Comparison of ENCODE assay signal across 28 cellular contexts in the genomic region with DNA sequence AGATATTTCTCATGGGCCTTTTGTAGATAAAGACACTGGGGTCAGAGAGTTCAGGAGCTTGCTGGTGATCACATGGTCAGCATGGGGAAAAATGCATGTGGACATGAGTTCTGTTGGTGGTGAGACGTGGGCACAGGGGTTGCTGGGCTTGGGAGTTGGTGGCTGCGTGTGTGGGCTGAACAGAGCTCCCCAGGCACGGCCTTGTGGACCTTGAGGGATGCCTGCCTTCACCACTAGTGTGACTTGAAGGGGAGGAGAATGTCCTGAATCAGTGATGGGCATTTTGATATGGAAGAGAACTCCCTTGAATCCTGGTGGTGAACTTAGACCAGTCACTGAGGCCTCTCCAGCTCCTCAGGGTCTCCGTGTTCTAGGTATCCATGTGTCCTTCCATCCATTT. TPM values are rescaled to one million over a fixed set of nuclear protein-coding genes. Genes with fewer than 3 reads are reported as not detected.
A peak's percentile ranks its signal among the peaks of the same experiment; 100 is the strongest.
DNase-seq lines count a peak whose midpoint lies in the region; ATAC-seq, FAIRE-seq and TF ChIP-seq lines count a peak whose summit lies in the region.
"Had no signal": no experiment of that assay in that cellular context is flagged by ENCODE, and none has a peak within 500 bp of the region (broad histone marks: within the 10 kb centered on the region; RNA-seq: fewer than 3 reads in every experiment).

No MANE protein-coding gene starts in this region.

- no peak overlapping the region for H3K9ac ChIP-seq in H1 (replicated peaks in 1 of 4; ENCODE audit: extremely low read depth in 1 of 4, low read depth in 3 of 4, low read length in 3 of 4)
- H3K9ac ChIP-seq: GM23248 had no signal

- CTCF ChIA-PET in H1 (lab: Charles Lee; ENCODE audit: partially characterized antibody) = no interaction called here

- peaks cover 9% of the 10 kb centered on the region; the same call in 1 of the 2 replicates for H3K23me2 ChIP-seq in H1 (ENCODE audit: low read depth, low read length)

- H2AK5ac ChIP-seq in H1 (ENCODE audit: low read depth, low read length) = no peak overlapping the region

- H3K4me1 ChIP-seq in cardiac muscle cell (ENCODE audit: low read depth) (peaks cover 50% of the 10 kb centered on the region), H1 (replicated peaks in 1 of 4; ENCODE audit: control insufficient read depth in 3 of 4, insufficient read depth in 4 of 4, low read length in 3 of 4) (peaks cover 0 to 9% (median under 1%) of the 10 kb centered on the region in 4 experiments; a peak in 3 of 7 replicates), thymus (ENCODE audit: control insufficient read depth, insufficient read depth, low read length) (peaks cover 65% of the 10 kb centered on the region), prostate gland (replicated peaks) (peaks cover 18% of the 10 kb centered on the region)
- H3K4me1 ChIP-seq: breast epithelium had no signal

- no peak for DNase-seq in cardiac muscle cell (ENCODE audit: low read depth in 1 of 2, low spot score in 1 of 2)
- DNase-seq in Right ventricle myocardium superior = no peak
- no peak for DNase-seq in GM12892 (ENCODE audit: insufficient read length)
- no peak for DNase-seq in H1 (ENCODE audit: low read depth in 1 of 2, low spot score in 2 of 2)
- no peak for DNase-seq in middle frontal gyrus (ENCODE audit: extremely low spot score, low spot score)
- no peak for DNase-seq in prostate gland (ENCODE audit: low spot score)
- DNase-seq: activated CD4-positive, alpha-beta T cell treated with anti-CD3 and anti-CD28 coated beads for 1 hour; activated effector memory CD4-positive, alpha-beta T cell treated with Interleukin-2 at 50 U/mL for 16 hours; amniotic stem cell; colonic mucosa; foreskin melanocyte; GF-D8; GM23248; mesendoderm; MG63; naive B cell; NCI-H1417 treated with DMSO at 0.1 percent for 48 hours; NCI-H446; retina; stimulated activated CD4-positive, alpha-beta T cell treated with anti-CD3 and anti-CD28 coated beads, Interleukin-2, amount 100 ng/mL, for 48 hours; stimulated activated naive B cell treated with anti-CD40 and anti-IgM and Interleukin-4, amounts not matched to agents 10 μg/mL and 1 μg/mL and 100 μg/mL, for 72 hours had no signal

- no peak overlapping the region for H4K91ac ChIP-seq in H1 (replicated peaks; ENCODE audit: insufficient read length, low read length)

- WGBS in H1 (ENCODE audit: extremely low coverage in 1 of 2, insufficient coverage in 1 of 2, insufficient read length in 1 of 2, insufficient replicate concordance in 2 of 2, low coverage in 1 of 2, low lambda C conversion rate in 2 of 2, missing lambda C conversion rate in 1 of 2), 2 experiments = 82% methylated on average over 4 of the region's 4 CpGs; no CpG with 5 or more reads in 1 of the 2 experiments
- 40% methylated on average over 4 of the region's 4 CpGs for WGBS in thymus
- 93% methylated on average over 4 of the region's 4 CpGs for WGBS in prostate gland

- H3K23ac ChIP-seq in H1 (ENCODE audit: insufficient read length) = no peak overlapping the region

- H2BK120ac ChIP-seq in H1 (replicated peaks; ENCODE audit: low read depth, low read length) = no peak overlapping the region

- no peak for TF ChIP-seq EP300 in H1 (IDR thresholded peaks at IDR 0.05; ENCODE audit: borderline replicate concordance in 1 of 2, low read depth in 2 of 2, low read length in 2 of 2)

- H3K27ac ChIP-seq in cardiac muscle cell (peak overlapping the region; percentile 49), H1 (ENCODE audit: low read depth, low read length) (no peak overlapping the region), thymus (ENCODE audit: low read depth) (peak overlapping the region; percentile 31), prostate gland (no peak overlapping the region)
- H3K27ac ChIP-seq: breast epithelium, colonic mucosa, GM23248, thoracic aorta had no signal

- H3K4ac ChIP-seq in H1 (replicated peaks; ENCODE audit: insufficient read length, low read depth, low read length) = no peak overlapping the region

- H2AFZ ChIP-seq in H1 (ENCODE audit: low read length) = no peak overlapping the region
- H2AFZ ChIP-seq: GM23248 had no signal

- H3K14ac ChIP-seq in H1 (ENCODE audit: insufficient read length) = no peak overlapping the region

- H2BK20ac ChIP-seq in H1 (ENCODE audit: low read length) = no peak overlapping the region

- no peak overlapping the region for H4K8ac ChIP-seq in H1 (ENCODE audit: extremely low read depth, insufficient read depth, low read length)

- H3K36me3 ChIP-seq in cardiac muscle cell = no peaks in the 10 kb centered on the region
- peaks cover 0 to 2% (median 0%) of the 10 kb centered on the region in 4 experiments; a peak in 2 of 8 replicates for H3K36me3 ChIP-seq in H1 (ENCODE audit: control insufficient read depth in 2 of 4, insufficient read depth in 4 of 4, low read length in 3 of 4)
- H3K36me3 ChIP-seq in thymus (ENCODE audit: control insufficient read depth, insufficient read depth) = peaks cover 24% of the 10 kb centered on the region
- H3K36me3 ChIP-seq in prostate gland = no peaks in the 10 kb centered on the region
- H3K36me3 ChIP-seq: breast epithelium, colonic mucosa had no signal

- POLR2A ChIA-PET in H1 (lab: Charles Lee; ENCODE audit: partially characterized antibody) = no interaction called here

- H3K4me2 ChIP-seq in H1 (ENCODE audit: insufficient read depth in 1 of 2, low read depth in 2 of 2, low read length in 2 of 2) = no peak overlapping the region

- no peak overlapping the region for H4K5ac ChIP-seq in H1 (ENCODE audit: insufficient read length, low read depth, low read length)

- H4K20me1 ChIP-seq in H1 (replicated peaks in 1 of 2; ENCODE audit: control insufficient read depth in 1 of 2, insufficient read depth in 2 of 2, low read length in 2 of 2) = no peaks in the 10 kb centered on the region

- intact Hi-C loops in Right ventricle myocardium superior (cut with DNase I) = no loop called here
- intact Hi-C loops in prostate gland (cut with DNase I) = no loop called here

- H3K4me3 ChIP-seq in cardiac muscle cell (no peak overlapping the region), H1 (ENCODE audit: extremely low read depth in 1 of 4, insufficient read depth in 2 of 4, low read depth in 3 of 4, low read length in 4 of 4) (no peak overlapping the region), thymus (ENCODE audit: low read length) (no peak overlapping the region), prostate gland (no peak overlapping the region)
- H3K4me3 ChIP-seq: breast epithelium, colonic mucosa, esophagus muscularis mucosa, GM23248, MG63, thoracic aorta had no signal

- TF ChIP-seq POLR2A in GM12892 (IDR thresholded peaks at IDR 0.05; ENCODE audit: low read depth, low read length) (no peak), H1 (IDR thresholded peaks at IDR 0.05; ENCODE audit: control extremely low read depth in 1 of 2, low read depth in 2 of 2, low read length in 2 of 2) (no peak), prostate gland (IDR thresholded peaks at IDR 0.05) (no peak)

- FAIRE-seq in GM12892 (lab: Jason Lieb, UNC) = peak; percentile 62
- no peak for FAIRE-seq in H1 (lab: Jason Lieb, UNC)

- no peak overlapping the region for H3K56ac ChIP-seq in H1 (replicated peaks; ENCODE audit: insufficient read length, low read depth, low read length)

- ATAC-seq in Right ventricle myocardium superior (ENCODE audit: poor library complexity) (no peak), GM19463 (IDR thresholded peaks at IDR 0.05; ENCODE audit: unreplicated experiment) (no peak)
- ATAC-seq: left lobe of liver; stimulated activated naive B cell treated with anti-CD40 and anti-IgM and Interleukin-4, amounts not matched to agents 10 μg/mL and 1 μg/mL and 100 μg/mL, for 72 hours had no signal

- 0 out of 2 replicates have a peak overlapping the region, but pooled peaks have one; percentile 13 for H2BK12ac ChIP-seq in H1 (ENCODE audit: low read depth, low read length)

- no peak for TF ChIP-seq RAD21 in H1 (IDR thresholded peaks at IDR 0.05 in 1 of 2, conservative IDR thresholded peaks at IDR 0.05 in 1 of 2; ENCODE audit: low read depth in 2 of 2, low read length in 2 of 2)

- no peak for TF ChIP-seq CTCF in cardiac muscle cell (IDR thresholded peaks at IDR 0.05; ENCODE audit: low read depth, low read length)
- no peak for TF ChIP-seq CTCF in H1 (IDR thresholded peaks at IDR 0.05; ENCODE audit: control extremely low read depth in 1 of 3, insufficient read depth in 1 of 3, low read depth in 1 of 3, low read length in 3 of 3)
- TF ChIP-seq CTCF in prostate gland (IDR thresholded peaks at IDR 0.05) = no peak

- peaks cover 0 to 4% of the 10 kb centered on the region in 2 experiments; a peak in 3 of 4 replicates for H3K79me2 ChIP-seq in H1 (ENCODE audit: control insufficient read depth in 1 of 2, insufficient read depth in 2 of 2, low read length in 2 of 2)

- H3K9me3 ChIP-seq in cardiac muscle cell (ENCODE audit: low read depth) = no peaks in the 10 kb centered on the region
- H3K9me3 ChIP-seq in H1 (ENCODE audit: insufficient read depth in 2 of 2, low read depth in 1 of 2, low read length in 1 of 2) = no peaks in the 10 kb centered on the region
- H3K9me3 ChIP-seq in thymus (ENCODE audit: control insufficient read depth) = no peaks in the 10 kb centered on the region
- no peaks in the 10 kb centered on the region for H3K9me3 ChIP-seq in prostate gland
- H3K9me3 ChIP-seq: breast epithelium, colonic mucosa, esophagus muscularis mucosa, MG63, thoracic aorta had no signal

- H2BK15ac ChIP-seq in H1 (ENCODE audit: low read length) = no peak overlapping the region; the same call in 1 of the 2 replicates

- no peak overlapping the region for H2BK5ac ChIP-seq in H1 (ENCODE audit: low read depth, low read length)

- H3K79me1 ChIP-seq in H1 (ENCODE audit: low read depth, low read length) = peaks cover 3% of the 10 kb centered on the region; the same call in 1 of the 2 replicates

- H3K18ac ChIP-seq in H1 (ENCODE audit: extremely low read depth, low read length) = no peak overlapping the region

- H3K27me3 ChIP-seq in cardiac muscle cell (no peaks in the 10 kb centered on the region), H1 (replicated peaks in 1 of 4; ENCODE audit: control insufficient read depth in 3 of 4, extremely low read depth in 1 of 4, insufficient read depth in 3 of 4, low read length in 3 of 4) (no peaks in the 10 kb centered on the region), thymus (ENCODE audit: control insufficient read depth, insufficient read depth) (no peaks in the 10 kb centered on the region), prostate gland (replicated peaks; ENCODE audit: insufficient read depth) (no peaks in the 10 kb centered on the region)
- H3K27me3 ChIP-seq: breast epithelium, colonic mucosa, esophagus muscularis mucosa, MG63 had no signal

RNA-seq across cellular contexts. Expression of gene CD99, which starts 8.9 kb away (rescaled TPM):
- 361 and 474 TPM in 2 replicates for total RNA-seq in cardiac muscle cell
- polyA plus RNA-seq in cardiac muscle cell = 467 and 575 TPM in 2 replicates
- 310 TPM for total RNA-seq in Right ventricle myocardium superior
- polyA plus RNA-seq in GM12892 (2012; ENCODE audit: missing spikeins) = 113 TPM
- total RNA-seq in H1 (2021; fragmentation: NEBNext Ultra II Directional; extraction: Animal tissue kit (Norgen Biotek cat#: 25700)) = 46.9 and 47.8 TPM in 2 replicates
- polyA plus RNA-seq in H1 (2011; rRNA removed) = 30.1 and 44.0 TPM in 2 replicates
- polyA plus RNA-seq in H1 (2011; cell fraction: cytosol; rRNA removed) = 33.5 TPM
- polyA plus RNA-seq in H1 (2011; cell fraction: nucleus; rRNA removed) = 29.9 TPM
- 71.0 to 90.9 TPM (median 85.7 TPM) in 4 replicates for polyA plus RNA-seq in H1 (2012, experiment 1 of 2)
- 90.6 TPM for polyA plus RNA-seq in H1 (2012, experiment 2 of 2)
- 70.9 TPM for polyA plus RNA-seq in H1 (2013, experiment 1 of 2)
- 85.5 TPM for polyA plus RNA-seq in H1 (2013, experiment 2 of 2)
- 10.0 TPM in 2 replicates for polyA minus RNA-seq in H1 (2011; rRNA and poly(A)+ RNA removed)
- polyA minus RNA-seq in H1 (2011; cell fraction: cytosol; rRNA and poly(A)+ RNA removed) = 21.8 TPM
- polyA minus RNA-seq in H1 (2011; cell fraction: nucleus; rRNA and poly(A)+ RNA removed) = 11.6 TPM
- polyA plus RNA-seq in thymus = 547 TPM
- 1,000 to 10,000 TPM in 1 of 2 donors, 100 to 1,000 TPM in 1; 384 to 1,041 TPM for total RNA-seq in prostate gland

RNA-seq across cellular contexts. Expression of gene XG, which starts 51.9 kb away (rescaled TPM):
- total RNA-seq in cardiac muscle cell (not detected in 2 replicates), Right ventricle myocardium superior (0.35 TPM), prostate gland (1 to 10 TPM; 2.5 to 6.9 TPM)
- polyA plus RNA-seq in cardiac muscle cell (not detected in 2 replicates), H1 (2011; rRNA removed) (0.19 and 0.33 TPM in 2 replicates), thymus (1.3 TPM)
- polyA plus RNA-seq in GM12892 (2012; ENCODE audit: missing spikeins) = not detected
- total RNA-seq in H1 (2021; fragmentation: NEBNext Ultra II Directional; extraction: Animal tissue kit (Norgen Biotek cat#: 25700)) = 0.31 and 0.78 TPM in 2 replicates
- polyA plus RNA-seq in H1 (2011; cell fraction: cytosol; rRNA removed) = 0.57 TPM
- polyA plus RNA-seq in H1 (2011; cell fraction: nucleus; rRNA removed) = 0.23 TPM
- 0.22 to 0.42 TPM (median 0.31 TPM) in 4 replicates for polyA plus RNA-seq in H1 (2012, experiment 1 of 2)
- polyA plus RNA-seq in H1 (2012, experiment 2 of 2) = not detected
- 0.71 TPM for polyA plus RNA-seq in H1 (2013, experiment 1 of 2)
- polyA plus RNA-seq in H1 (2013, experiment 2 of 2) = 0.35 TPM
- polyA minus RNA-seq in H1 (2011; rRNA and poly(A)+ RNA removed) = 0.34 and 0.54 TPM in 2 replicates
- polyA minus RNA-seq in H1 (2011; cell fraction: cytosol; rRNA and poly(A)+ RNA removed) = not detected
- polyA minus RNA-seq in H1 (2011; cell fraction: nucleus; rRNA and poly(A)+ RNA removed) = 0.40 TPM
- total RNA-seq: left lobe of liver, OCI-LY7 had no signal

Comparison
In these comparisons a context has a peak if more than half of its experiments do, and no peak if none do; other contexts are left out.
1. H3K27ac ChIP-seq: peak in cardiac muscle cell (single experiment) and thymus (single experiment); none in H1 (single experiment) and prostate gland (0 of 2).